In the genomic region with DNA sequence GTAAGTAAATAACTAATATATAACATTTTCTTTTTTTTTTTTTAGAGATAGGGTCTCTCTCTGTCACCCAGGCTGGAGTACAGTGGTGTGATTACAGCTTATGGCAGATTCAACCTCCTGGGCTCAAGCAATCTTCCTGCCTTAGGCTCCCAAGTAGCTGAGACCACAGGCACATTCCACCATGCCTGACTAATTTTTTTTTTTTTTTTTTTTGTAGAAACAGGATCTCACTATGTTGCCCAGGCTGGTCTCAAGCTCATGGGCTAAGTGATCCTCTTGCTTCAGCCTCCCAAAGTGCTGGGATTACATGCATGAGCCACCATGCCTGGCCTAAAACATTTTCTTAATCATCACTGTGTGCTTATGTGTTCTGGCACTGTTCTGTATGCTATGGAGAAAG, we compare ENCODE assay signal across 3 cellular contexts.
TF ChIP-seq lines count a peak whose summit lies in the region.

No MANE protein-coding gene starts in this region.

TF ChIP-seq in SK-N-SH, 30 proteins besides CTCF, POLR2A, EP300 and RAD21 (continues in another document):
- TF ChIP-seq POLR2AphosphoS5 (IDR thresholded peaks at IDR 0.05; ENCODE audit: low read depth, low read length) (no peak), GATA2 (CRISPR knock-in tag; IDR thresholded peaks at IDR 0.05) (no peak), SMC3 (IDR thresholded peaks at IDR 0.05; ENCODE audit: low read depth, low read length) (no peak), TAF1 (IDR thresholded peaks at IDR 0.05; ENCODE audit: borderline replicate concordance, low read depth, low read length) (no peak), GABPA (IDR thresholded peaks at IDR 0.05; ENCODE audit: low read depth) (no peak), CHD2 (IDR thresholded peaks at IDR 0.05; ENCODE audit: low read length, partially characterized antibody) (no peak), RFX5 (IDR thresholded peaks at IDR 0.05; ENCODE audit: low read length) (no peak)
- TF ChIP-seq, protein P1, sequence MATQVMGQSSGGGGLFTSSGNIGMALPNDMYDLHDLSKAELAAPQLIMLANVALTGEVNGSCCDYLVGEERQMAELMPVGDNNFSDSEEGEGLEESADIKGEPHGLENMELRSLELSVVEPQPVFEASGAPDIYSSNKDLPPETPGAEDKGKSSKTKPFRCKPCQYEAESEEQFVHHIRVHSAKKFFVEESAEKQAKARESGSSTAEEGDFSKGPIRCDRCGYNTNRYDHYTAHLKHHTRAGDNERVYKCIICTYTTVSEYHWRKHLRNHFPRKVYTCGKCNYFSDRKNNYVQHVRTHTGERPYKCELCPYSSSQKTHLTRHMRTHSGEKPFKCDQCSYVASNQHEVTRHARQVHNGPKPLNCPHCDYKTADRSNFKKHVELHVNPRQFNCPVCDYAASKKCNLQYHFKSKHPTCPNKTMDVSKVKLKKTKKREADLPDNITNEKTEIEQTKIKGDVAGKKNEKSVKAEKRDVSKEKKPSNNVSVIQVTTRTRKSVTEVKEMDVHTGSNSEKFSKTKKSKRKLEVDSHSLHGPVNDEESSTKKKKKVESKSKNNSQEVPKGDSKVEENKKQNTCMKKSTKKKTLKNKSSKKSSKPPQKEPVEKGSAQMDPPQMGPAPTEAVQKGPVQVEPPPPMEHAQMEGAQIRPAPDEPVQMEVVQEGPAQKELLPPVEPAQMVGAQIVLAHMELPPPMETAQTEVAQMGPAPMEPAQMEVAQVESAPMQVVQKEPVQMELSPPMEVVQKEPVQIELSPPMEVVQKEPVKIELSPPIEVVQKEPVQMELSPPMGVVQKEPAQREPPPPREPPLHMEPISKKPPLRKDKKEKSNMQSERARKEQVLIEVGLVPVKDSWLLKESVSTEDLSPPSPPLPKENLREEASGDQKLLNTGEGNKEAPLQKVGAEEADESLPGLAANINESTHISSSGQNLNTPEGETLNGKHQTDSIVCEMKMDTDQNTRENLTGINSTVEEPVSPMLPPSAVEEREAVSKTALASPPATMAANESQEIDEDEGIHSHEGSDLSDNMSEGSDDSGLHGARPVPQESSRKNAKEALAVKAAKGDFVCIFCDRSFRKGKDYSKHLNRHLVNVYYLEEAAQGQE (IDR thresholded peaks at IDR 0.05; ENCODE audit: low read depth, low read length) = no peak
- TF ChIP-seq, protein P2, sequence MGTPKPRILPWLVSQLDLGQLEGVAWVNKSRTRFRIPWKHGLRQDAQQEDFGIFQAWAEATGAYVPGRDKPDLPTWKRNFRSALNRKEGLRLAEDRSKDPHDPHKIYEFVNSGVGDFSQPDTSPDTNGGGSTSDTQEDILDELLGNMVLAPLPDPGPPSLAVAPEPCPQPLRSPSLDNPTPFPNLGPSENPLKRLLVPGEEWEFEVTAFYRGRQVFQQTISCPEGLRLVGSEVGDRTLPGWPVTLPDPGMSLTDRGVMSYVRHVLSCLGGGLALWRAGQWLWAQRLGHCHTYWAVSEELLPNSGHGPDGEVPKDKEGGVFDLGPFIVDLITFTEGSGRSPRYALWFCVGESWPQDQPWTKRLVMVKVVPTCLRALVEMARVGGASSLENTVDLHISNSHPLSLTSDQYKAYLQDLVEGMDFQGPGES (IDR thresholded peaks at IDR 0.05; ENCODE audit: low read depth, low read length) = no peak
- TF ChIP-seq, protein P3, sequence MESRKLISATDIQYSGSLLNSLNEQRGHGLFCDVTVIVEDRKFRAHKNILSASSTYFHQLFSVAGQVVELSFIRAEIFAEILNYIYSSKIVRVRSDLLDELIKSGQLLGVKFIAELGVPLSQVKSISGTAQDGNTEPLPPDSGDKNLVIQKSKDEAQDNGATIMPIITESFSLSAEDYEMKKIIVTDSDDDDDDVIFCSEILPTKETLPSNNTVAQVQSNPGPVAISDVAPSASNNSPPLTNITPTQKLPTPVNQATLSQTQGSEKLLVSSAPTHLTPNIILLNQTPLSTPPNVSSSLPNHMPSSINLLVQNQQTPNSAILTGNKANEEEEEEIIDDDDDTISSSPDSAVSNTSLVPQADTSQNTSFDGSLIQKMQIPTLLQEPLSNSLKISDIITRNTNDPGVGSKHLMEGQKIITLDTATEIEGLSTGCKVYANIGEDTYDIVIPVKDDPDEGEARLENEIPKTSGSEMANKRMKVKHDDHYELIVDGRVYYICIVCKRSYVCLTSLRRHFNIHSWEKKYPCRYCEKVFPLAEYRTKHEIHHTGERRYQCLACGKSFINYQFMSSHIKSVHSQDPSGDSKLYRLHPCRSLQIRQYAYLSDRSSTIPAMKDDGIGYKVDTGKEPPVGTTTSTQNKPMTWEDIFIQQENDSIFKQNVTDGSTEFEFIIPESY (IDR thresholded peaks at IDR 0.05; ENCODE audit: borderline replicate concordance, low read depth) = no peak
- TF ChIP-seq, protein P4, sequence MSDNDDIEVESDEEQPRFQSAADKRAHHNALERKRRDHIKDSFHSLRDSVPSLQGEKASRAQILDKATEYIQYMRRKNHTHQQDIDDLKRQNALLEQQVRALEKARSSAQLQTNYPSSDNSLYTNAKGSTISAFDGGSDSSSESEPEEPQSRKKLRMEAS (IDR thresholded peaks at IDR 0.05; ENCODE audit: low read depth) = no peak

TF ChIP-seq in SK-N-SH treated with all-trans-retinoic acid at 6 μM for 48 hours, 23 proteins besides CTCF, POLR2A, EP300 and RAD21 (continues in another document):
- TF ChIP-seq RARB (CRISPR knock-in tag; IDR thresholded peaks at IDR 0.05) (no peak), ZFP3 (CRISPR knock-in tag; IDR thresholded peaks at IDR 0.05) (no peak), ESRRG (CRISPR knock-in tag; IDR thresholded peaks at IDR 0.05) (no peak), OSR1 (CRISPR knock-in tag; IDR thresholded peaks at IDR 0.05) (no peak), ISL1 (CRISPR knock-in tag; IDR thresholded peaks at IDR 0.05) (no peak), ZFP30 (CRISPR knock-in tag; IDR thresholded peaks at IDR 0.05) (no peak), ZNF70 (CRISPR knock-in tag; IDR thresholded peaks at IDR 0.05) (no peak), SNAI2 (CRISPR knock-in tag; IDR thresholded peaks at IDR 0.05) (no peak)
- TF ChIP-seq, protein P5, sequence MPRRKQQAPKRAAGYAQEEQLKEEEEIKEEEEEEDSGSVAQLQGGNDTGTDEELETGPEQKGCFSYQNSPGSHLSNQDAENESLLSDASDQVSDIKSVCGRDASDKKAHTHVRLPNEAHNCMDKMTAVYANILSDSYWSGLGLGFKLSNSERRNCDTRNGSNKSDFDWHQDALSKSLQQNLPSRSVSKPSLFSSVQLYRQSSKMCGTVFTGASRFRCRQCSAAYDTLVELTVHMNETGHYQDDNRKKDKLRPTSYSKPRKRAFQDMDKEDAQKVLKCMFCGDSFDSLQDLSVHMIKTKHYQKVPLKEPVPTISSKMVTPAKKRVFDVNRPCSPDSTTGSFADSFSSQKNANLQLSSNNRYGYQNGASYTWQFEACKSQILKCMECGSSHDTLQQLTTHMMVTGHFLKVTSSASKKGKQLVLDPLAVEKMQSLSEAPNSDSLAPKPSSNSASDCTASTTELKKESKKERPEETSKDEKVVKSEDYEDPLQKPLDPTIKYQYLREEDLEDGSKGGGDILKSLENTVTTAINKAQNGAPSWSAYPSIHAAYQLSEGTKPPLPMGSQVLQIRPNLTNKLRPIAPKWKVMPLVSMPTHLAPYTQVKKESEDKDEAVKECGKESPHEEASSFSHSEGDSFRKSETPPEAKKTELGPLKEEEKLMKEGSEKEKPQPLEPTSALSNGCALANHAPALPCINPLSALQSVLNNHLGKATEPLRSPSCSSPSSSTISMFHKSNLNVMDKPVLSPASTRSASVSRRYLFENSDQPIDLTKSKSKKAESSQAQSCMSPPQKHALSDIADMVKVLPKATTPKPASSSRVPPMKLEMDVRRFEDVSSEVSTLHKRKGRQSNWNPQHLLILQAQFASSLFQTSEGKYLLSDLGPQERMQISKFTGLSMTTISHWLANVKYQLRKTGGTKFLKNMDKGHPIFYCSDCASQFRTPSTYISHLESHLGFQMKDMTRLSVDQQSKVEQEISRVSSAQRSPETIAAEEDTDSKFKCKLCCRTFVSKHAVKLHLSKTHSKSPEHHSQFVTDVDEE (CRISPR knock-in tag; IDR thresholded peaks at IDR 0.05) = no peak
- TF ChIP-seq, protein P6, sequence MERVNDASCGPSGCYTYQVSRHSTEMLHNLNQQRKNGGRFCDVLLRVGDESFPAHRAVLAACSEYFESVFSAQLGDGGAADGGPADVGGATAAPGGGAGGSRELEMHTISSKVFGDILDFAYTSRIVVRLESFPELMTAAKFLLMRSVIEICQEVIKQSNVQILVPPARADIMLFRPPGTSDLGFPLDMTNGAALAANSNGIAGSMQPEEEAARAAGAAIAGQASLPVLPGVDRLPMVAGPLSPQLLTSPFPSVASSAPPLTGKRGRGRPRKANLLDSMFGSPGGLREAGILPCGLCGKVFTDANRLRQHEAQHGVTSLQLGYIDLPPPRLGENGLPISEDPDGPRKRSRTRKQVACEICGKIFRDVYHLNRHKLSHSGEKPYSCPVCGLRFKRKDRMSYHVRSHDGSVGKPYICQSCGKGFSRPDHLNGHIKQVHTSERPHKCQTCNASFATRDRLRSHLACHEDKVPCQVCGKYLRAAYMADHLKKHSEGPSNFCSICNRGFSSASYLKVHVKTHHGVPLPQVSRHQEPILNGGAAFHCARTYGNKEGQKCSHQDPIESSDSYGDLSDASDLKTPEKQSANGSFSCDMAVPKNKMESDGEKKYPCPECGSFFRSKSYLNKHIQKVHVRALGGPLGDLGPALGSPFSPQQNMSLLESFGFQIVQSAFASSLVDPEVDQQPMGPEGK (CRISPR knock-in tag; IDR thresholded peaks at IDR 0.05; ENCODE audit: borderline replicate concordance) = no peak
- TF ChIP-seq, protein P7, sequence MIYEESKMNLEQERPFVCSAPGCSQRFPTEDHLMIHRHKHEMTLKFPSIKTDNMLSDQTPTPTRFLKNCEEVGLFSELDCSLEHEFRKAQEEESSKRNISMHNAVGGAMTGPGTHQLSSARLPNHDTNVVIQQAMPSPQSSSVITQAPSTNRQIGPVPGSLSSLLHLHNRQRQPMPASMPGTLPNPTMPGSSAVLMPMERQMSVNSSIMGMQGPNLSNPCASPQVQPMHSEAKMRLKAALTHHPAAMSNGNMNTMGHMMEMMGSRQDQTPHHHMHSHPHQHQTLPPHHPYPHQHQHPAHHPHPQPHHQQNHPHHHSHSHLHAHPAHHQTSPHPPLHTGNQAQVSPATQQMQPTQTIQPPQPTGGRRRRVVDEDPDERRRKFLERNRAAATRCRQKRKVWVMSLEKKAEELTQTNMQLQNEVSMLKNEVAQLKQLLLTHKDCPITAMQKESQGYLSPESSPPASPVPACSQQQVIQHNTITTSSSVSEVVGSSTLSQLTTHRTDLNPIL (CRISPR knock-in tag; IDR thresholded peaks at IDR 0.05; ENCODE audit: low read depth) = no peak

TF ChIP-seq in WTC11, 78 proteins besides CTCF, POLR2A, EP300 and RAD21:
- TF ChIP-seq, protein P8, sequence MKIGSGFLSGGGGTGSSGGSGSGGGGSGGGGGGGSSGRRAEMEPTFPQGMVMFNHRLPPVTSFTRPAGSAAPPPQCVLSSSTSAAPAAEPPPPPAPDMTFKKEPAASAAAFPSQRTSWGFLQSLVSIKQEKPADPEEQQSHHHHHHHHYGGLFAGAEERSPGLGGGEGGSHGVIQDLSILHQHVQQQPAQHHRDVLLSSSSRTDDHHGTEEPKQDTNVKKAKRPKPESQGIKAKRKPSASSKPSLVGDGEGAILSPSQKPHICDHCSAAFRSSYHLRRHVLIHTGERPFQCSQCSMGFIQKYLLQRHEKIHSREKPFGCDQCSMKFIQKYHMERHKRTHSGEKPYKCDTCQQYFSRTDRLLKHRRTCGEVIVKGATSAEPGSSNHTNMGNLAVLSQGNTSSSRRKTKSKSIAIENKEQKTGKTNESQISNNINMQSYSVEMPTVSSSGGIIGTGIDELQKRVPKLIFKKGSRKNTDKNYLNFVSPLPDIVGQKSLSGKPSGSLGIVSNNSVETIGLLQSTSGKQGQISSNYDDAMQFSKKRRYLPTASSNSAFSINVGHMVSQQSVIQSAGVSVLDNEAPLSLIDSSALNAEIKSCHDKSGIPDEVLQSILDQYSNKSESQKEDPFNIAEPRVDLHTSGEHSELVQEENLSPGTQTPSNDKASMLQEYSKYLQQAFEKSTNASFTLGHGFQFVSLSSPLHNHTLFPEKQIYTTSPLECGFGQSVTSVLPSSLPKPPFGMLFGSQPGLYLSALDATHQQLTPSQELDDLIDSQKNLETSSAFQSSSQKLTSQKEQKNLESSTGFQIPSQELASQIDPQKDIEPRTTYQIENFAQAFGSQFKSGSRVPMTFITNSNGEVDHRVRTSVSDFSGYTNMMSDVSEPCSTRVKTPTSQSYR (CRISPR knock-in tag; IDR thresholded peaks at IDR 0.05) = no peak
- TF ChIP-seq, protein P9, sequence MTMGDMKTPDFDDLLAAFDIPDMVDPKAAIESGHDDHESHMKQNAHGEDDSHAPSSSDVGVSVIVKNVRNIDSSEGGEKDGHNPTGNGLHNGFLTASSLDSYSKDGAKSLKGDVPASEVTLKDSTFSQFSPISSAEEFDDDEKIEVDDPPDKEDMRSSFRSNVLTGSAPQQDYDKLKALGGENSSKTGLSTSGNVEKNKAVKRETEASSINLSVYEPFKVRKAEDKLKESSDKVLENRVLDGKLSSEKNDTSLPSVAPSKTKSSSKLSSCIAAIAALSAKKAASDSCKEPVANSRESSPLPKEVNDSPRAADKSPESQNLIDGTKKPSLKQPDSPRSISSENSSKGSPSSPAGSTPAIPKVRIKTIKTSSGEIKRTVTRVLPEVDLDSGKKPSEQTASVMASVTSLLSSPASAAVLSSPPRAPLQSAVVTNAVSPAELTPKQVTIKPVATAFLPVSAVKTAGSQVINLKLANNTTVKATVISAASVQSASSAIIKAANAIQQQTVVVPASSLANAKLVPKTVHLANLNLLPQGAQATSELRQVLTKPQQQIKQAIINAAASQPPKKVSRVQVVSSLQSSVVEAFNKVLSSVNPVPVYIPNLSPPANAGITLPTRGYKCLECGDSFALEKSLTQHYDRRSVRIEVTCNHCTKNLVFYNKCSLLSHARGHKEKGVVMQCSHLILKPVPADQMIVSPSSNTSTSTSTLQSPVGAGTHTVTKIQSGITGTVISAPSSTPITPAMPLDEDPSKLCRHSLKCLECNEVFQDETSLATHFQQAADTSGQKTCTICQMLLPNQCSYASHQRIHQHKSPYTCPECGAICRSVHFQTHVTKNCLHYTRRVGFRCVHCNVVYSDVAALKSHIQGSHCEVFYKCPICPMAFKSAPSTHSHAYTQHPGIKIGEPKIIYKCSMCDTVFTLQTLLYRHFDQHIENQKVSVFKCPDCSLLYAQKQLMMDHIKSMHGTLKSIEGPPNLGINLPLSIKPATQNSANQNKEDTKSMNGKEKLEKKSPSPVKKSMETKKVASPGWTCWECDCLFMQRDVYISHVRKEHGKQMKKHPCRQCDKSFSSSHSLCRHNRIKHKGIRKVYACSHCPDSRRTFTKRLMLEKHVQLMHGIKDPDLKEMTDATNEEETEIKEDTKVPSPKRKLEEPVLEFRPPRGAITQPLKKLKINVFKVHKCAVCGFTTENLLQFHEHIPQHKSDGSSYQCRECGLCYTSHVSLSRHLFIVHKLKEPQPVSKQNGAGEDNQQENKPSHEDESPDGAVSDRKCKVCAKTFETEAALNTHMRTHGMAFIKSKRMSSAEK (CRISPR knock-in tag; IDR thresholded peaks at IDR 0.05; ENCODE audit: borderline replicate concordance) = no peak
- TF ChIP-seq ZNF121 (CRISPR knock-in tag; IDR thresholded peaks at IDR 0.05) = 0 out of 2 replicates have a peak, but pooled peaks have one; percentile 48
